ENCODE assay signal across 8 cellular contexts in the genomic region with DNA sequence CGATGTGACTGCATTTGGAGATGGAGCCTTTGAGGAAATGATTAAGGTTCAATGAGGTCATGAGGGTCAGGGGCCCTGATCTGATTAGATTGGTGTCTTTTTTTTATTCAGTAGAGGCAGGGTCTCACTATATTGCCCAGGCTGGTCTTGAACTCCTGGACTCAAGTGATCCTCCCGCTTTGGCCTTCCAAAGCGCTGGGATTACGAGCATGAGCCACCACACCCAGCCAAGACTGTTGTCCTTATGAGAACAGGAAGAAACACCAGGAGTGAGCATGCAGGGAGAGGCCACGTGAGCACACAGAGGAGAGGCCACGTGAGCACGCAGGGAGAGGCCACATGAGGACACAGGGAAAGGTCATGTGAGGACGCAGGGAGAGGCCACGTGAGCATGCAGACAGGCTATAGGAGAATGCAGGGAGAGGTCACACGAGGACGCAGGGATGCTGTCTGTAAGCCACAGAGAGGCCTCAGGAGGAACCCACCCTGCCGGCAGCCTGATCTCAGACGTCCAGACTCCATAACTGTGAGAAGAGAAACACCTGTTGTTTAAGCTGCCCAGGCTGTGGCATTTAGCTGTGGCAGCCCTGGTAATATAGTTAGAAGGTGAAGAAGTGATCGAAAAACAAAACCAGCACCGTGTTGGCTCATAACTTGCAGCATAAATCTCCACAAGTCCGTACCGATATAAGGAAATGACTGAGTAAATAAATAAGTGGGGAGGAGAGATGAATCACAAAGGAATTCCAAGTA. TPM values are rescaled to one million over a fixed set of nuclear protein-coding genes. Genes with fewer than 3 reads are reported as not detected.
DNase-seq lines count a peak whose midpoint lies in the region; ATAC-seq and TF ChIP-seq lines count a peak whose summit lies in the region.

No MANE protein-coding gene starts in this region.

- no peaks in the 10 kb centered on the region for H3K36me3 ChIP-seq in colonic mucosa
- no peaks in the 10 kb centered on the region for H3K36me3 ChIP-seq in CD4-positive, alpha-beta memory T cell (ENCODE audit: insufficient read depth, low read length)

- H3K9ac ChIP-seq in colonic mucosa (ENCODE audit: low read depth in 2 of 2, low read length in 2 of 2): peak overlapping the region in 1 of 2 donors; percentile 78

- ATAC-seq in omental fat pad (ENCODE audit: low FRiP score) (peak; percentile 7), GM18868 (IDR thresholded peaks at IDR 0.05; ENCODE audit: unreplicated experiment) (no peak), HG03460 (IDR thresholded peaks at IDR 0.05; ENCODE audit: unreplicated experiment) (no peak), HG03432 (IDR thresholded peaks at IDR 0.05; ENCODE audit: unreplicated experiment) (no peak)

- H3K27me3 Mint-ChIP-seq in CD4-positive, alpha-beta memory T cell: no peaks in the 10 kb centered on the region

- intact Hi-C loops in colonic mucosa (cut with DNase I): no loop called here
- intact Hi-C loops in CD4-positive, alpha-beta memory T cell (cut with micrococcal nuclease): no loop called here

- H3K36me3 Mint-ChIP-seq in CD4-positive, alpha-beta memory T cell: peaks cover 0 to 2% of the 10 kb centered on the region in 2 donors

- H3K4me1 Mint-ChIP-seq in CD4-positive, alpha-beta memory T cell: peaks cover 3 to 10% (median 6%) of the 10 kb centered on the region in 4 donors

- TF ChIP-seq CTCF in colonic mucosa (IDR thresholded peaks at IDR 0.05) (no peak), omental fat pad (IDR thresholded peaks at IDR 0.05) (no peak)

- POLR2A ChIA-PET in CD4-positive, alpha-beta memory T cell (lab: Charles Lee; ENCODE audit: partially characterized antibody): interaction anchor here (0.9 kb wide), 1 partner anchor 9 kb away, joined by 5 read pairs; no protein-coding TSS in a partner anchor

- H3K27ac Mint-ChIP-seq in CD4-positive, alpha-beta memory T cell: peak overlapping the region in 1 of 7 donors; percentile 57

- CTCF ChIA-PET in CD4-positive, alpha-beta memory T cell (lab: Charles Lee; ENCODE audit: partially characterized antibody): no interaction called here

- H3K9me3 ChIP-seq in colonic mucosa: no peaks in the 10 kb centered on the region
- H3K9me3 ChIP-seq in CD4-positive, alpha-beta memory T cell (ENCODE audit: control insufficient read depth in 1 of 2, low read length in 2 of 2): no peaks in the 10 kb centered on the region

- H3K9me3 Mint-ChIP-seq in CD4-positive, alpha-beta memory T cell: no peaks in the 10 kb centered on the region

- DNase-seq in DMS 273 treated with DMSO at 0.1 percent for 48 hours (lab: John Stamatoyannopoulos, UW): peak; percentile 95
- DNase-seq in NCI-H2029 treated with DMSO at 0.1 percent for 48 hours (lab: John Stamatoyannopoulos, UW): peak; percentile 95
- DNase-seq in colonic mucosa: peak; percentile 95
- no peak for DNase-seq in omental fat pad (ENCODE audit: low spot score)
- DNase-seq in CD4-positive, alpha-beta memory T cell: no peak

- H3K4me1 ChIP-seq in colonic mucosa: peaks cover 7% of the 10 kb centered on the region
- peaks cover 8% of the 10 kb centered on the region for H3K4me1 ChIP-seq in CD4-positive, alpha-beta memory T cell (ENCODE audit: insufficient read depth, low read length)

- H3K4me3 Mint-ChIP-seq in CD4-positive, alpha-beta memory T cell: no peak overlapping the region

- H3K27ac ChIP-seq in colonic mucosa: peak overlapping the region; percentile 70
- H3K27ac ChIP-seq in CD4-positive, alpha-beta memory T cell (ENCODE audit: low read depth, low read length): no peak overlapping the region

- H3K27me3 ChIP-seq in colonic mucosa: no peaks in the 10 kb centered on the region
- H3K27me3 ChIP-seq in CD4-positive, alpha-beta memory T cell (ENCODE audit: insufficient read depth, low read length): no peaks in the 10 kb centered on the region

- no peak overlapping the region for H3K4me3 ChIP-seq in colonic mucosa
- no peak overlapping the region for H3K4me3 ChIP-seq in CD4-positive, alpha-beta memory T cell (ENCODE audit: low read length in 2 of 2)

RNA-seq across cellular contexts. Expression of a gene that starts 14.5 kb away (rescaled TPM):
- total RNA-seq in colonic mucosa (100 to 1,000 TPM; 136 to 138 TPM), omental fat pad (100 to 1,000 TPM in 2 of 4 donors, 10 to 100 TPM in 2; 54.7 to 117 (median 98.4) TPM)
- 100 to 1,000 TPM; 182 TPM for total RNA-seq in CD4-positive, alpha-beta memory T cell
- polyA plus RNA-seq in CD4-positive, alpha-beta memory T cell: 10 to 100 TPM; 31.6 to 77.2 TPM

RNA-seq across cellular contexts. Expression of a gene that starts 29.4 kb away (rescaled TPM):
- 1 to 10 TPM; 4.2 to 5.0 TPM for total RNA-seq in colonic mucosa
- total RNA-seq in omental fat pad: 1 to 10 TPM; 1.6 to 8.4 (median 4.2) TPM
- 10 to 100 TPM; 40.9 to 41.0 TPM for total RNA-seq in CD4-positive, alpha-beta memory T cell
- 10 to 100 TPM; 53.1 to 82.6 TPM for polyA plus RNA-seq in CD4-positive, alpha-beta memory T cell

RNA-seq across cellular contexts. Expression of a gene that starts 45.5 kb away (rescaled TPM):
- total RNA-seq in colonic mucosa: 10 to 100 TPM; 29.1 to 76.3 TPM
- total RNA-seq in omental fat pad: 10 to 100 TPM; 19.8 to 35.5 (median 30.7) TPM
- 1 to 10 TPM; 5.3 to 6.1 TPM for total RNA-seq in CD4-positive, alpha-beta memory T cell
- 1 to 10 TPM; 2.2 to 4.3 TPM for polyA plus RNA-seq in CD4-positive, alpha-beta memory T cell

RNA-seq across cellular contexts. Expression of a gene that starts 59.2 kb away (rescaled TPM):
- total RNA-seq in colonic mucosa (100 to 1,000 TPM; 148 to 298 TPM), omental fat pad (10 to 100 TPM; 25.1 to 68.0 (median 27.5) TPM)
- 10 to 100 TPM; 30.3 to 31.4 TPM for total RNA-seq in CD4-positive, alpha-beta memory T cell
- 1 to 10 TPM; 1.4 to 5.6 TPM for polyA plus RNA-seq in CD4-positive, alpha-beta memory T cell

Comparison
In these comparisons a context has a peak if more than half of its experiments do, and no peak if none do; other contexts are left out.
1. DNase-seq: peak in DMS 273 treated with DMSO at 0.1 percent for 48 hours (single experiment), NCI-H2029 treated with DMSO at 0.1 percent for 48 hours (single experiment) and colonic mucosa (single experiment); none in omental fat pad (single experiment) and CD4-positive, alpha-beta memory T cell (0 of 5).
2. RNA of a gene that starts 29.4 kb away (total RNA-seq): 40.9 to 41.0 TPM in CD4-positive, alpha-beta memory T cell; 1.6 to 8.4 TPM in omental fat pad and 4.2 to 5.0 TPM in colonic mucosa; every median in the first group is over 4 times any median in the second.